ENCODE assay signal across 9 cellular contexts in genomic region chr6:47083586-47084047, GRCh38. TPM values are rescaled to one million over a fixed set of nuclear protein-coding genes. Genes with fewer than 3 reads are reported as not detected.
DNase-seq lines count a peak whose midpoint lies in the region; ATAC-seq and TF ChIP-seq lines count a peak whose summit lies in the region.
"Had no signal": no experiment of that assay in that cellular context is flagged by ENCODE, and none has a peak within 500 bp of the region (broad histone marks: within the 10 kb centered on the region; RNA-seq: fewer than 3 reads in every experiment).

No MANE protein-coding gene starts in this region.

- H3K9me3 Mint-ChIP-seq in activated CD4-positive, alpha-beta memory T cell treated with anti-CD3 and anti-CD28 coated beads for 36 hours: no peaks in the 10 kb centered on the region

- H3K4me1 Mint-ChIP-seq in activated CD4-positive, alpha-beta memory T cell treated with anti-CD3 and anti-CD28 coated beads for 36 hours (ENCODE audit: low read depth): no peaks in the 10 kb centered on the region

- H3K27ac Mint-ChIP-seq in activated CD4-positive, alpha-beta memory T cell treated with anti-CD3 and anti-CD28 coated beads for 36 hours: no peak overlapping the region

- H3K27me3 Mint-ChIP-seq in activated CD4-positive, alpha-beta memory T cell treated with anti-CD3 and anti-CD28 coated beads for 36 hours: peaks cover 3% of the 10 kb centered on the region

- intact Hi-C loops in activated CD4-positive, alpha-beta memory T cell treated with anti-CD3 and anti-CD28 coated beads for 36 hours (cut with micrococcal nuclease): no loop called here

- no peak overlapping the region for H3K4me3 ChIP-seq in choroid plexus epithelial cell (ENCODE audit: low read depth, low read length)
- H3K4me3 ChIP-seq: BLaER1 had no signal

- DNase-seq in AG08395 (ENCODE audit: low spot score) (peak; percentile 68), NCI-H1417 treated with DMSO at 0.1 percent for 48 hours (lab: John Stamatoyannopoulos, UW) (peak; percentile 27), choroid plexus epithelial cell (ENCODE audit: low read depth) (peak; percentile 88), medulla oblongata (ENCODE audit: extremely low spot score) (peak; percentile 63), iPS-NIHi7 (ENCODE audit: extremely low spot score) (no peak)
- no peak for DNase-seq in activated CD4-positive, alpha-beta memory T cell treated with anti-CD3 and anti-CD28 coated beads for 36 hours

- TF ChIP-seq CTCF in choroid plexus epithelial cell (conservative IDR thresholded peaks at IDR 0.05; ENCODE audit: low read depth, low read length): no peak

- ATAC-seq in HG03039 (IDR thresholded peaks at IDR 0.05; ENCODE audit: unreplicated experiment) (no peak), GM21381 (IDR thresholded peaks at IDR 0.05; ENCODE audit: unreplicated experiment) (no peak)

- POLR2A ChIA-PET in activated CD4-positive, alpha-beta memory T cell treated with anti-CD3 and anti-CD28 coated beads for 36 hours (lab: Charles Lee): no interaction called here

- H3K4me3 Mint-ChIP-seq in activated CD4-positive, alpha-beta memory T cell treated with anti-CD3 and anti-CD28 coated beads for 36 hours: no peak overlapping the region

- CTCF ChIA-PET in activated CD4-positive, alpha-beta memory T cell treated with anti-CD3 and anti-CD28 coated beads for 36 hours (lab: Charles Lee): no interaction called here

- no peaks in the 10 kb centered on the region for H3K36me3 Mint-ChIP-seq in activated CD4-positive, alpha-beta memory T cell treated with anti-CD3 and anti-CD28 coated beads for 36 hours

RNA-seq across cellular contexts. Expression of gene ADGRF1, which starts 41.5 kb away (rescaled TPM):
- not detected for total RNA-seq in activated CD4-positive, alpha-beta memory T cell treated with anti-CD3 and anti-CD28 coated beads for 36 hours

Comparison
In these comparisons a context has a peak if more than half of its experiments do, and no peak if none do; other contexts are left out.
1. DNase-seq: peak in AG08395 (single experiment), NCI-H1417 treated with DMSO at 0.1 percent for 48 hours (single experiment), choroid plexus epithelial cell (single experiment) and medulla oblongata (single experiment); none in activated CD4-positive, alpha-beta memory T cell treated with anti-CD3 and anti-CD28 coated beads for 36 hours (single experiment) and iPS-NIHi7 (single experiment).